ENCODE assay signal across 13 cellular contexts in the genomic region with DNA sequence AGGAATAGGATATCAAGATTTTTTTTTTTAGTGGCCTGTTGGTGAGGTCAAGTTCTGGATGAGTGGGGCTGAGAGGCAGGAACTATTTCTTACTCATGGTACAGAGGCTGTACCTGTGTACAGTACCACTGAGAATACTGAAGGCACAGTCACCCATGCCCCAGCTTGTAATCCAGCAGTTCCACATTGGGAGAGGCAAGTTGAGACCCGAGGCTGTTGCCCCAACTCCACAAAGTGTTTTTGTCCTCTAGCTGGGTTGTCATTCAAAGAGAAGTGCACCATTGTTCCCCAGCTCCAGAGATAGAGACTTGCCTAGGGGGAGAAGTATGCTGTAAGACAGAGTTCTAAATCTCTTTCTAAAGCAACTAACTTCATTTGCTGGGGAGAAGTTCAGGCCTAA.
"Had no signal": no experiment of that assay in that cellular context is flagged by ENCODE, and none has a peak within 500 bp of the region (broad histone marks: within the 10 kb centered on the region; RNA-seq: fewer than 3 reads in every experiment).

No MANE protein-coding gene starts in this region.

- H3K36me3 ChIP-seq: cardiac muscle cell, lower lobe of right lung, tibial nerve, uterus had no signal

- H3K27me3 ChIP-seq: cardiac muscle cell, dorsolateral prefrontal cortex, tibial nerve, uterus had no signal

- ATAC-seq: activated T-cell treated with anti-CD3 and anti-CD28 coated beads, Interleukin-2, amount 50 U/mL, for 72 hours; lower lobe of right lung; psoas muscle; right cardiac atrium; SK-N-SH treated with all-trans-retinoic acid at 6 μM for 48 hours; T-cell had no signal

- H3K4me3 ChIP-seq: cardiac muscle cell, dorsolateral prefrontal cortex, lower lobe of right lung, psoas muscle, tibial nerve, uterus had no signal

- DNase-seq: activated CD4-positive, alpha-beta T cell treated with anti-CD3 and anti-CD28 coated beads, Interleukin-2, amount 50 U/mL, for 1 hour; activated gamma-delta T cell; activated T-cell treated with anti-CD3 and anti-CD28 coated beads, Interleukin-2, amount 50 U/mL, for 72 hours; dorsolateral prefrontal cortex; lower lobe of right lung; psoas muscle; right cardiac atrium; stimulated activated CD4-positive, alpha-beta T cell treated with anti-CD3 and anti-CD28 coated beads, Interleukin-2, amount 100 ng/mL, for 24 hours; T-cell; uterus had no signal

- H3K4me1 ChIP-seq: uterus had no signal

- H3K9me3 ChIP-seq: lower lobe of right lung, uterus had no signal

- H3K27ac ChIP-seq: cardiac muscle cell, lower lobe of right lung, psoas muscle, tibial nerve, uterus had no signal
